Comparison of ENCODE assay signal across 19 cellular contexts in the genomic region with DNA sequence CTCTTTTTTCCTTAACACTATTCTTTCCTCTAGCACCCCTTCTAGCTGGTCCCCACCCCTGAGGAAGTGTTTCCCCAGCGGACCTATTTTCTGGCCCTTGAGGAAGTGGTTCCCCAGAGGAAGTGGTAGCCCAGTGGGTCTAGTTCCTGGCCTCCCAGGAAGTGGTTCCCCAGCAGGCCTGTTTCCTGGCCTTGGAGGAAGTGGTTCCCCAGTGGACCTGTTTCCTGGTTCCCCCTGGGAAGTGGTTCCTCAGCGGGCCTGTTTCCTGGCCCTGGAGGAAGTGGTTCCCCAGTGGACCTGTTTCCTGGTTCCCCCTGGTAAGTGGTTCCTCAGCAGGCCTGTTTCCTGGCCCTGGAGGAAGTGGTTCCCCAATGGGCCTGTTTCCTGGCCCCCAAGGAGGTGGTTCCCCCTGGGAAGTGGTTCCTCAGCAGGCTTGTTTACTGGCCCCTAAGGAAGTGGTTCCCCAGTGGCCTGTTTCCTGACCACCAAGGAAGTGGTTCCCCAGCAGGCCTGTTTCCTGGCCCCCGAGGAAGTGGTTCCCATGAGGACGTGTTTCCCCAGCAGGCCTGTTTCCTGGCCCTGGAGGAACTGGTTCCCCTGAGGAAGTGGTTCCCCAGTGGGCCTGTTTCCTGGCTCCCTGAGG. TPM values are rescaled to one million over a fixed set of nuclear protein-coding genes. Genes with fewer than 3 reads are reported as not detected.
DNase-seq lines count a peak whose midpoint lies in the region; ATAC-seq and FAIRE-seq lines count a peak whose summit lies in the region.
"Had no signal": no experiment of that assay in that cellular context is flagged by ENCODE, and none has a peak within 500 bp of the region (broad histone marks: within the 10 kb centered on the region; RNA-seq: fewer than 3 reads in every experiment).

No MANE protein-coding gene starts in this region.

- no peak overlapping the region for H3K4me3 ChIP-seq in Jurkat, Clone E6-1 (ENCODE audit: low read length)
- H3K4me3 ChIP-seq: GM23248, heart left ventricle, mucosa of descending colon, thyroid gland had no signal

- H3K9me3 Mint-ChIP-seq in central memory CD8-positive, alpha-beta T cell, result peaks cover 6% of the 10 kb centered on the region
- H3K9me3 Mint-ChIP-seq: endodermal cell had no signal

- H3K4me1 Mint-ChIP-seq in central memory CD8-positive, alpha-beta T cell, result peaks cover 20% of the 10 kb centered on the region

- FAIRE-seq in RCC 7860 (lab: Jason Lieb, UNC), result no peak
- FAIRE-seq: G401.6 had no signal

- peak overlapping the region; percentile 94 for H3K27ac Mint-ChIP-seq in central memory CD8-positive, alpha-beta T cell (ENCODE audit: low read depth)
- H3K27ac Mint-ChIP-seq: endodermal cell had no signal

- in situ Hi-C loops in ACHN (cut with HindIII; ENCODE audit: low pct_ligation_motif_present, low pct_unique_long_range_greater_than_20kb, low sequenced_read_pairs), result no loop called here

- ATAC-seq in central memory CD8-positive, alpha-beta T cell (replicated peaks; ENCODE audit: extremely low read depth, poor library complexity, severe bottlenecking), result peak; percentile 19
- ATAC-seq in left cardiac atrium, result no peak
- ATAC-seq: heart left ventricle, mucosa of descending colon had no signal

- no peaks in the 10 kb centered on the region for H3K36me3 Mint-ChIP-seq in central memory CD8-positive, alpha-beta T cell (ENCODE audit: insufficient read depth)

- no peaks in the 10 kb centered on the region for H3K27me3 Mint-ChIP-seq in central memory CD8-positive, alpha-beta T cell

- DNase-seq in stimulated activated CD4-positive, alpha-beta T cell treated with anti-CD3 and anti-CD28 coated beads, Interleukin-15, amount 100 ng/mL, for 24 hours, result peak; percentile 14
- no peak for DNase-seq in stimulated activated CD4-positive, alpha-beta T cell treated with anti-CD3 and anti-CD28 coated beads, Interleukin-4, amount 100 ng/mL, for 1 hour
- DNase-seq in Jurkat, Clone E6-1 (ENCODE audit: low read depth, low spot score), result peak; percentile 57
- DNase-seq in central memory CD8-positive, alpha-beta T cell (ENCODE audit: low spot score in 2 of 2), result peak in 1 of 2 donors; percentile 12
- DNase-seq in ACHN (no peak), left cardiac atrium (no peak), RCC 7860 (ENCODE audit: low spot score) (no peak)
- DNase-seq: activated naive CD4-positive, alpha-beta T cell; Calu3; endodermal cell; GM23248; heart left ventricle; mucosa of descending colon; NCI-H1105 treated with DMSO at 0.1 percent for 48 hours; NCI-H2107; NCI-H526; OCI-M1; thyroid gland had no signal

- intact Hi-C loops in left cardiac atrium (cut with DNase I), result no loop called here

- no peak overlapping the region for H3K4me3 Mint-ChIP-seq in central memory CD8-positive, alpha-beta T cell
- H3K4me3 Mint-ChIP-seq: endodermal cell had no signal

RNA-seq across cellular contexts. Expression of gene NTN1, which starts 58.3 kb away (rescaled TPM):
- polyA plus RNA-seq in Jurkat, Clone E6-1 (2012; ENCODE audit: insufficient read depth, insufficient read length), result 5.1 TPM
- total RNA-seq in left cardiac atrium, result 100 to 1,000 TPM in 1 of 2 donors, 10 to 100 TPM in 1; 99.9 to 167 TPM

Comparison
In these comparisons a context has a peak if more than half of its experiments do, and no peak if none do; other contexts are left out.
1. DNase-seq: peak in stimulated activated CD4-positive, alpha-beta T cell treated with anti-CD3 and anti-CD28 coated beads, Interleukin-15, amount 100 ng/mL, for 24 hours (single experiment) and Jurkat, Clone E6-1 (single experiment); none in stimulated activated CD4-positive, alpha-beta T cell treated with anti-CD3 and anti-CD28 coated beads, Interleukin-4, amount 100 ng/mL, for 1 hour (single experiment), ACHN (single experiment), left cardiac atrium (single experiment) and RCC 7860 (single experiment).